1 cellular context compared by ENCODE assay signal in the genomic region with DNA sequence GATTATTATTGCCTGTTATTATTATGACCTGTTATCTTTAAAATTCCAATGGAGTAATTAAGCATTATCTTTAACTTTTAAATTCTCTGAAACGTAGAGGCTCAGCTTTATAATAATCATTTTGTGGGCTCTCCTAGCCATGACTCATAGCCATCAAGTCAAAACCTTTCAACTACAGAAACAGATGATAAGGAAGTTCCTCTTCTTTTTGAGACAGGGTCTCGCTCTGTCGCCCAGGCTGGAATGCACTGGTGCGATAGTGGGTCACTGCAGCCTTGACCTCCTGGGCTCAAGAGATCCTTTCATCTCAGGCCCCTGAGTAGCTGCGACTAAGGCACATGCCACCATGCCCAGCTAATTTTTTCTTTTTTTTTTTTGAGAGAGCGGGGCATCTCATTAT.
A peak's percentile ranks its signal among the peaks of the same experiment; 100 is the strongest.
TF ChIP-seq lines count a peak whose summit lies in the region.

No MANE protein-coding gene starts in this region.

TF ChIP-seq in K562, 482 proteins besides CTCF, POLR2A, EP300 and RAD21 (continued from another document and continues in another):
- TF ChIP-seq, protein P1, sequence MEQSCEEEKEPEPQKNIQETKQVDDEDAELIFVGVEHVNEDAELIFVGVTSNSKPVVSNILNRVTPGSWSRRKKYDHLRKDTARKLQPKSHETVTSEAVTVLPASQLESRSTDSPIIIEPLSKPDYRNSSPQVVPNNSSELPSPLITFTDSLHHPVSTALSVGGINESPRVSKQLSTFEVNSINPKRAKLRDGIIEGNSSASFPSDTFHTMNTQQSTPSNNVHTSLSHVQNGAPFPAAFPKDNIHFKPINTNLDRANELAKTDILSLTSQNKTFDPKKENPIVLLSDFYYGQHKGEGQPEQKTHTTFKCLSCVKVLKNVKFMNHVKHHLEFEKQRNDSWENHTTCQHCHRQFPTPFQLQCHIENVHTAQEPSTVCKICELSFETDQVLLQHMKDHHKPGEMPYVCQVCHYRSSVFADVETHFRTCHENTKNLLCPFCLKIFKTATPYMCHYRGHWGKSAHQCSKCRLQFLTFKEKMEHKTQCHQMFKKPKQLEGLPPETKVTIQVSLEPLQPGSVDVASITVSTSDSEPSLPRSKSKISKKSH (CRISPR knock-in tag; IDR thresholded peaks at IDR 0.05) = no peak
- TF ChIP-seq, protein P2, sequence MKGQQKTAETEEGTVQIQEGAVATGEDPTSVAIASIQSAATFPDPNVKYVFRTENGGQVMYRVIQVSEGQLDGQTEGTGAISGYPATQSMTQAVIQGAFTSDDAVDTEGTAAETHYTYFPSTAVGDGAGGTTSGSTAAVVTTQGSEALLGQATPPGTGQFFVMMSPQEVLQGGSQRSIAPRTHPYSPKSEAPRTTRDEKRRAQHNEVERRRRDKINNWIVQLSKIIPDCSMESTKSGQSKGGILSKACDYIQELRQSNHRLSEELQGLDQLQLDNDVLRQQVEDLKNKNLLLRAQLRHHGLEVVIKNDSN (CRISPR knock-in tag; IDR thresholded peaks at IDR 0.05) = no peak
- no peak for TF ChIP-seq ZNF224 (CRISPR knock-in tag; IDR thresholded peaks at IDR 0.05)
- no peak for TF ChIP-seq ASH1L (IDR thresholded peaks at IDR 0.05; ENCODE audit: borderline replicate concordance, low read depth, partially characterized antibody)
- TF ChIP-seq POLR3A (IDR thresholded peaks at IDR 0.05; ENCODE audit: borderline replicate concordance, extremely low read depth, insufficient read depth, insufficient read length) = no peak
- TF ChIP-seq TSC22D4 (tag; IDR thresholded peaks at IDR 0.05) = no peak
- no peak for TF ChIP-seq CAMTA2 (CRISPR knock-in tag; conservative IDR thresholded peaks at IDR 0.05)
- no peak for TF ChIP-seq NBN (IDR thresholded peaks at IDR 0.05; ENCODE audit: low read depth)
- TF ChIP-seq THRAP3 (IDR thresholded peaks at IDR 0.05; ENCODE audit: borderline replicate concordance) = no peak
- no peak for TF ChIP-seq BRCA1 (IDR thresholded peaks at IDR 0.05)
- TF ChIP-seq BRCA1 (CRISPR knock-in tag; IDR thresholded peaks at IDR 0.05) = no peak
- peak; percentile 47; the same call in 1 of the 2 replicates for TF ChIP-seq JUN (IDR thresholded peaks at IDR 0.05; ENCODE audit: borderline replicate concordance, low read depth, low read length)
- no peak for TF ChIP-seq JUN (CRISPR knock-in tag; IDR thresholded peaks at IDR 0.05; ENCODE audit: borderline replicate concordance)
- TF ChIP-seq ZNF12 (CRISPR knock-in tag; IDR thresholded peaks at IDR 0.05) = no peak
- TF ChIP-seq HCFC1 (IDR thresholded peaks at IDR 0.05; ENCODE audit: low read depth, low read length) = no peak
- TF ChIP-seq ZFP36 (IDR thresholded peaks at IDR 0.05; ENCODE audit: low read depth, low read length, partially characterized antibody) = no peak
- TF ChIP-seq ZNF24 (IDR thresholded peaks at IDR 0.05) = no peak
- no peak for TF ChIP-seq SIX5 (IDR thresholded peaks at IDR 0.05; ENCODE audit: borderline replicate concordance in 1 of 2, insufficient read depth in 1 of 2, low read depth in 1 of 2, low read length in 2 of 2)
- TF ChIP-seq PCBP1 (IDR thresholded peaks at IDR 0.05; ENCODE audit: low read depth, low read length, poor library complexity, severe bottlenecking) = no peak
- TF ChIP-seq PURB (CRISPR knock-in tag; IDR thresholded peaks at IDR 0.05; ENCODE audit: low read depth) = no peak
- peak; percentile 58 for TF ChIP-seq ARID1B (IDR thresholded peaks at IDR 0.05)
- no peak for TF ChIP-seq ZNF766 (CRISPR knock-in tag; conservative IDR thresholded peaks at IDR 0.05)
- no peak for TF ChIP-seq ZNF274 (IDR thresholded peaks at IDR 0.05; ENCODE audit: borderline replicate concordance, low read depth, low read length)
- TF ChIP-seq ARNT (IDR thresholded peaks at IDR 0.05) = no peak
- TF ChIP-seq POLR2G (IDR thresholded peaks at IDR 0.05; ENCODE audit: low read depth, low read length) = no peak
- no peak for TF ChIP-seq BCL6 (CRISPR knock-in tag; IDR thresholded peaks at IDR 0.05)
- no peak for TF ChIP-seq MYC (IDR thresholded peaks at IDR 0.05; ENCODE audit: low read depth, low read length)
- TF ChIP-seq MYC (CRISPR knock-in tag; IDR thresholded peaks at IDR 0.05; ENCODE audit: borderline replicate concordance, low read depth) = no peak
- TF ChIP-seq ZBTB7A (IDR thresholded peaks at IDR 0.05; ENCODE audit: borderline replicate concordance, control insufficient read depth, low read depth, low read length) = peak; percentile 42; the same call in 1 of the 2 replicates
- no peak for TF ChIP-seq L3MBTL2 (IDR thresholded peaks at IDR 0.05)
- TF ChIP-seq, protein P3, sequence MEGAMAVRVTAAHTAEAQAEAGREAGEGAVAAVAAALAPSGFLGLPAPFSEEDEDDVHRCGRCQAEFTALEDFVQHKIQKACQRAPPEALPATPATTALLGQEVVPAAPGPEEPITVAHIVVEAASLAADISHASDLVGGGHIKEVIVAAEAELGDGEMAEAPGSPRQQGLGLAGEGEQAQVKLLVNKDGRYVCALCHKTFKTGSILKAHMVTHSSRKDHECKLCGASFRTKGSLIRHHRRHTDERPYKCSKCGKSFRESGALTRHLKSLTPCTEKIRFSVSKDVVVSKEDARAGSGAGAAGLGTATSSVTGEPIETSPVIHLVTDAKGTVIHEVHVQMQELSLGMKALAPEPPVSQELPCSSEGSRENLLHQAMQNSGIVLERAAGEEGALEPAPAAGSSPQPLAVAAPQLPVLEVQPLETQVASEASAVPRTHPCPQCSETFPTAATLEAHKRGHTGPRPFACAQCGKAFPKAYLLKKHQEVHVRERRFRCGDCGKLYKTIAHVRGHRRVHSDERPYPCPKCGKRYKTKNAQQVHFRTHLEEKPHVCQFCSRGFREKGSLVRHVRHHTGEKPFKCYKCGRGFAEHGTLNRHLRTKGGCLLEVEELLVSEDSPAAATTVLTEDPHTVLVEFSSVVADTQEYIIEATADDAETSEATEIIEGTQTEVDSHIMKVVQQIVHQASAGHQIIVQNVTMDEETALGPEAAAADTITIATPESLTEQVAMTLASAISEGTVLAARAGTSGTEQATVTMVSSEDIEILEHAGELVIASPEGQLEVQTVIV (CRISPR knock-in tag; IDR thresholded peaks at IDR 0.05; ENCODE audit: borderline replicate concordance) = no peak
- TF ChIP-seq HDAC1 (IDR thresholded peaks at IDR 0.05) = no peak
- TF ChIP-seq, protein P4, sequence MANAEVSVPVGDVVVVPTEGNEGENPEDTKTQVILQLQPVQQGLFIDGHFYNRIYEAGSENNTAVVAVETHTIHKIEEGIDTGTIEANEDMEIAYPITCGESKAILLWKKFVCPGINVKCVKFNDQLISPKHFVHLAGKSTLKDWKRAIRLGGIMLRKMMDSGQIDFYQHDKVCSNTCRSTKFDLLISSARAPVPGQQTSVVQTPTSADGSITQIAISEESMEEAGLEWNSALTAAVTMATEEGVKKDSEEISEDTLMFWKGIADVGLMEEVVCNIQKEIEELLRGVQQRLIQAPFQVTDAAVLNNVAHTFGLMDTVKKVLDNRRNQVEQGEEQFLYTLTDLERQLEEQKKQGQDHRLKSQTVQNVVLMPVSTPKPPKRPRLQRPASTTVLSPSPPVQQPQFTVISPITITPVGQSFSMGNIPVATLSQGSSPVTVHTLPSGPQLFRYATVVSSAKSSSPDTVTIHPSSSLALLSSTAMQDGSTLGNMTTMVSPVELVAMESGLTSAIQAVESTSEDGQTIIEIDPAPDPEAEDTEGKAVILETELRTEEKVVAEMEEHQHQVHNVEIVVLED (CRISPR knock-in tag; IDR thresholded peaks at IDR 0.05) = no peak
- no peak for TF ChIP-seq NFE2 (IDR thresholded peaks at IDR 0.05; ENCODE audit: low read depth)
- TF ChIP-seq, protein P5, sequence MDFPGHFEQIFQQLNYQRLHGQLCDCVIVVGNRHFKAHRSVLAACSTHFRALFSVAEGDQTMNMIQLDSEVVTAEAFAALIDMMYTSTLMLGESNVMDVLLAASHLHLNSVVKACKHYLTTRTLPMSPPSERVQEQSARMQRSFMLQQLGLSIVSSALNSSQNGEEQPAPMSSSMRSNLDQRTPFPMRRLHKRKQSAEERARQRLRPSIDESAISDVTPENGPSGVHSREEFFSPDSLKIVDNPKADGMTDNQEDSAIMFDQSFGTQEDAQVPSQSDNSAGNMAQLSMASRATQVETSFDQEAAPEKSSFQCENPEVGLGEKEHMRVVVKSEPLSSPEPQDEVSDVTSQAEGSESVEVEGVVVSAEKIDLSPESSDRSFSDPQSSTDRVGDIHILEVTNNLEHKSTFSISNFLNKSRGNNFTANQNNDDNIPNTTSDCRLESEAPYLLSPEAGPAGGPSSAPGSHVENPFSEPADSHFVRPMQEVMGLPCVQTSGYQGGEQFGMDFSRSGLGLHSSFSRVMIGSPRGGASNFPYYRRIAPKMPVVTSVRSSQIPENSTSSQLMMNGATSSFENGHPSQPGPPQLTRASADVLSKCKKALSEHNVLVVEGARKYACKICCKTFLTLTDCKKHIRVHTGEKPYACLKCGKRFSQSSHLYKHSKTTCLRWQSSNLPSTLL (IDR thresholded peaks at IDR 0.05) = no peak
- no peak for TF ChIP-seq MED1 (CRISPR knock-in tag; IDR thresholded peaks at IDR 0.05; ENCODE audit: borderline replicate concordance)
- TF ChIP-seq ZNF57 (CRISPR knock-in tag; IDR thresholded peaks at IDR 0.05) = no peak
- peak; percentile 94 for TF ChIP-seq ZNF121 (CRISPR knock-in tag; conservative IDR thresholded peaks at IDR 0.05)
- no peak for TF ChIP-seq TARDBP (IDR thresholded peaks at IDR 0.05)
- TF ChIP-seq, protein P6, sequence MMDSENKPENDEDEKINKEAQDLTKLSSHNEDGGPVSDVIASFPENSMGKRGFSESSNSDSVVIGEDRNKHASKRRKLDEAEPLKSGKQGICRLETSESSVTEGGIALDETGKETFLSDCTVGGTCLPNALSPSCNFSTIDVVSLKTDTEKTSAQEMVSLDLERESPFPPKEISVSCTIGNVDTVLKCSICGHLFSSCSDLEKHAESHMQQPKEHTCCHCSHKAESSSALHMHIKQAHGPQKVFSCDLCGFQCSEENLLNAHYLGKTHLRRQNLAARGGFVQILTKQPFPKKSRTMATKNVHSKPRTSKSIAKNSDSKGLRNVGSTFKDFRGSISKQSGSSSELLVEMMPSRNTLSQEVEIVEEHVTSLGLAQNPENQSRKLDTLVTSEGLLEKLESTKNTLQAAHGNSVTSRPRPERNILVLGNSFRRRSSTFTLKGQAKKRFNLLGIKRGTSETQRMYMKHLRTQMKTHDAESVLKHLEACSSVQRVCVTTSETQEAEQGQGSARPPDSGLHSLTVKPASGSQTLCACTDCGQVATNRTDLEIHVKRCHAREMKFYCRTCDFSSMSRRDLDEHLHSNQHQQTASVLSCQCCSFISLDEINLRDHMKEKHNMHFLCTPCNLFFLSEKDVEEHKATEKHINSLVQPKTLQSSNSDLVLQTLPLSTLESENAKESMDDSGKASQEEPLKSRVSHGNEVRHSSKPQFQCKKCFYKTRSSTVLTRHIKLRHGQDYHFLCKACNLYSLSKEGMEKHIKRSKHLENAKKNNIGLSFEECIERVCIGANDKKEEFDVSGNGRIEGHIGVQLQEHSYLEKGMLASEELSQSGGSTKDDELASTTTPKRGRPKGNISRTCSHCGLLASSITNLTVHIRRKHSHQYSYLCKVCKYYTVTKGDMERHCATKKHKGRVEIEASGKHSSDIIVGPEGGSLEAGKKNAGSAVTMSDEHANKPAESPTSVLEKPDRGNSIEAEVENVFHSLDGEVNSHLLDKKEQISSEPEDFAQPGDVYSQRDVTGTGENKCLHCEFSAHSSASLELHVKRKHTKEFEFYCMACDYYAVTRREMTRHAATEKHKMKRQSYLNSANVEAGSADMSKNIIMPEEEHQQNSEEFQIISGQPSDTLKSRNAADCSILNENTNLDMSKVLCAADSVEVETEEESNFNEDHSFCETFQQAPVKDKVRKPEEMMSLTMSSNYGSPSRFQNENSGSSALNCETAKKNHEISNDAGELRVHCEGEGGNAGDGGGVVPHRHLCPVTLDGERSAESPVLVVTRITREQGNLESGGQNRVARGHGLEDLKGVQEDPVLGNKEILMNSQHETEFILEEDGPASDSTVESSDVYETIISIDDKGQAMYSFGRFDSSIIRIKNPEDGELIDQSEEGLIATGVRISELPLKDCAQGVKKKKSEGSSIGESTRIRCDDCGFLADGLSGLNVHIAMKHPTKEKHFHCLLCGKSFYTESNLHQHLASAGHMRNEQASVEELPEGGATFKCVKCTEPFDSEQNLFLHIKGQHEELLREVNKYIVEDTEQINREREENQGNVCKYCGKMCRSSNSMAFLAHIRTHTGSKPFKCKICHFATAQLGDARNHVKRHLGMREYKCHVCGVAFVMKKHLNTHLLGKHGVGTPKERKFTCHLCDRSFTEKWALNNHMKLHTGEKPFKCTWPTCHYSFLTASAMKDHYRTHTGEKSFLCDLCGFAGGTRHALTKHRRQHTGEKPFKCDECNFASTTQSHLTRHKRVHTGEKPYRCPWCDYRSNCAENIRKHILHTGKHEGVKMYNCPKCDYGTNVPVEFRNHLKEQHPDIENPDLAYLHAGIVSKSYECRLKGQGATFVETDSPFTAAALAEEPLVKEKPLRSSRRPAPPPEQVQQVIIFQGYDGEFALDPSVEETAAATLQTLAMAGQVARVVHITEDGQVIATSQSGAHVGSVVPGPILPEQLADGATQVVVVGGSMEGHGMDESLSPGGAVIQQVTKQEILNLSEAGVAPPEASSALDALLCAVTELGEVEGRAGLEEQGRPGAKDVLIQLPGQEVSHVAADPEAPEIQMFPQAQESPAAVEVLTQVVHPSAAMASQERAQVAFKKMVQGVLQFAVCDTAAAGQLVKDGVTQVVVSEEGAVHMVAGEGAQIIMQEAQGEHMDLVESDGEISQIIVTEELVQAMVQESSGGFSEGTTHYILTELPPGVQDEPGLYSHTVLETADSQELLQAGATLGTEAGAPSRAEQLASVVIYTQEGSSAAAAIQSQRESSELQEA (IDR thresholded peaks at IDR 0.05; ENCODE audit: low read depth) = no peak
- TF ChIP-seq CBX3 (IDR thresholded peaks at IDR 0.05; ENCODE audit: borderline replicate concordance in 1 of 2, low read length in 2 of 2) = no peak
- no peak for TF ChIP-seq NFE2L1 (tag; IDR thresholded peaks at IDR 0.05; ENCODE audit: borderline replicate concordance, low read depth)
- TF ChIP-seq NCOA6 (IDR thresholded peaks at IDR 0.05) = no peak
- TF ChIP-seq ZNF561 (CRISPR knock-in tag; conservative IDR thresholded peaks at IDR 0.05) = no peak
- no peak for TF ChIP-seq PHF20 (IDR thresholded peaks at IDR 0.05; ENCODE audit: partially characterized antibody)
- no peak for TF ChIP-seq CBX2 (IDR thresholded peaks at IDR 0.05; ENCODE audit: insufficient read depth, low read length, poor library complexity, severe bottlenecking)
- TF ChIP-seq HNRNPH1 (optimal IDR thresholded peaks at IDR 0.05; ENCODE audit: low read depth, low read length) = no peak
- TF ChIP-seq NELFE (IDR thresholded peaks at IDR 0.05; ENCODE audit: insufficient read depth, insufficient read length) = no peak
- no peak for TF ChIP-seq TEAD2 (tag; IDR thresholded peaks at IDR 0.05)
- no peak for TF ChIP-seq RBM14 (IDR thresholded peaks at IDR 0.05; ENCODE audit: borderline replicate concordance, insufficient read depth, low read depth, low read length)
- no peak for TF ChIP-seq YBX1 (IDR thresholded peaks at IDR 0.05)
- TF ChIP-seq ADNP (tag; IDR thresholded peaks at IDR 0.05) = no peak
- TF ChIP-seq, protein P7, sequence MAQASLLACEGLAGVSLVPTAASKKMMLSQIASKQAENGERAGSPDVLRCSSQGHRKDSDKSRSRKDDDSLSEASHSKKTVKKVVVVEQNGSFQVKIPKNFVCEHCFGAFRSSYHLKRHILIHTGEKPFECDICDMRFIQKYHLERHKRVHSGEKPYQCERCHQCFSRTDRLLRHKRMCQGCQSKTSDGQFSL (CRISPR knock-in tag; IDR thresholded peaks at IDR 0.05) = no peak
- TF ChIP-seq, protein P7 (tag; IDR thresholded peaks at IDR 0.05) = no peak
